1 cellular context compared by ENCODE assay signal in the genomic region with DNA sequence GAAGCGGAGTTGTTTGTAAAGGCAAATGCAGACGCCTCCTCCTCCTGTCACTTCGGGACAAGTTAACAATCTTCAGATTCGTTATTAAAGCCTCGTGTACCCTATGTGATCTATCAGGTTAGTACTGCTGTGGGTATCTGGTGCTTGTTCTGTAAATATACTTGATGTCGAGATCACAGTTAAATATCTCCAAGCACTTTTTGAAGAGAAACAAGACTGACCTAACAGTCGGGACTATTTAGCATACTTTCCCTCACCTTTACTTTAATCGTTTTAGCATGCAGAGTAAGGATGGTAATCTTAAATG.
TF ChIP-seq lines count a peak whose summit lies in the region.

No MANE protein-coding gene starts in this region.

TF ChIP-seq in H1, 55 proteins besides CTCF, POLR2A, EP300 and RAD21:
- TF ChIP-seq, protein P1, sequence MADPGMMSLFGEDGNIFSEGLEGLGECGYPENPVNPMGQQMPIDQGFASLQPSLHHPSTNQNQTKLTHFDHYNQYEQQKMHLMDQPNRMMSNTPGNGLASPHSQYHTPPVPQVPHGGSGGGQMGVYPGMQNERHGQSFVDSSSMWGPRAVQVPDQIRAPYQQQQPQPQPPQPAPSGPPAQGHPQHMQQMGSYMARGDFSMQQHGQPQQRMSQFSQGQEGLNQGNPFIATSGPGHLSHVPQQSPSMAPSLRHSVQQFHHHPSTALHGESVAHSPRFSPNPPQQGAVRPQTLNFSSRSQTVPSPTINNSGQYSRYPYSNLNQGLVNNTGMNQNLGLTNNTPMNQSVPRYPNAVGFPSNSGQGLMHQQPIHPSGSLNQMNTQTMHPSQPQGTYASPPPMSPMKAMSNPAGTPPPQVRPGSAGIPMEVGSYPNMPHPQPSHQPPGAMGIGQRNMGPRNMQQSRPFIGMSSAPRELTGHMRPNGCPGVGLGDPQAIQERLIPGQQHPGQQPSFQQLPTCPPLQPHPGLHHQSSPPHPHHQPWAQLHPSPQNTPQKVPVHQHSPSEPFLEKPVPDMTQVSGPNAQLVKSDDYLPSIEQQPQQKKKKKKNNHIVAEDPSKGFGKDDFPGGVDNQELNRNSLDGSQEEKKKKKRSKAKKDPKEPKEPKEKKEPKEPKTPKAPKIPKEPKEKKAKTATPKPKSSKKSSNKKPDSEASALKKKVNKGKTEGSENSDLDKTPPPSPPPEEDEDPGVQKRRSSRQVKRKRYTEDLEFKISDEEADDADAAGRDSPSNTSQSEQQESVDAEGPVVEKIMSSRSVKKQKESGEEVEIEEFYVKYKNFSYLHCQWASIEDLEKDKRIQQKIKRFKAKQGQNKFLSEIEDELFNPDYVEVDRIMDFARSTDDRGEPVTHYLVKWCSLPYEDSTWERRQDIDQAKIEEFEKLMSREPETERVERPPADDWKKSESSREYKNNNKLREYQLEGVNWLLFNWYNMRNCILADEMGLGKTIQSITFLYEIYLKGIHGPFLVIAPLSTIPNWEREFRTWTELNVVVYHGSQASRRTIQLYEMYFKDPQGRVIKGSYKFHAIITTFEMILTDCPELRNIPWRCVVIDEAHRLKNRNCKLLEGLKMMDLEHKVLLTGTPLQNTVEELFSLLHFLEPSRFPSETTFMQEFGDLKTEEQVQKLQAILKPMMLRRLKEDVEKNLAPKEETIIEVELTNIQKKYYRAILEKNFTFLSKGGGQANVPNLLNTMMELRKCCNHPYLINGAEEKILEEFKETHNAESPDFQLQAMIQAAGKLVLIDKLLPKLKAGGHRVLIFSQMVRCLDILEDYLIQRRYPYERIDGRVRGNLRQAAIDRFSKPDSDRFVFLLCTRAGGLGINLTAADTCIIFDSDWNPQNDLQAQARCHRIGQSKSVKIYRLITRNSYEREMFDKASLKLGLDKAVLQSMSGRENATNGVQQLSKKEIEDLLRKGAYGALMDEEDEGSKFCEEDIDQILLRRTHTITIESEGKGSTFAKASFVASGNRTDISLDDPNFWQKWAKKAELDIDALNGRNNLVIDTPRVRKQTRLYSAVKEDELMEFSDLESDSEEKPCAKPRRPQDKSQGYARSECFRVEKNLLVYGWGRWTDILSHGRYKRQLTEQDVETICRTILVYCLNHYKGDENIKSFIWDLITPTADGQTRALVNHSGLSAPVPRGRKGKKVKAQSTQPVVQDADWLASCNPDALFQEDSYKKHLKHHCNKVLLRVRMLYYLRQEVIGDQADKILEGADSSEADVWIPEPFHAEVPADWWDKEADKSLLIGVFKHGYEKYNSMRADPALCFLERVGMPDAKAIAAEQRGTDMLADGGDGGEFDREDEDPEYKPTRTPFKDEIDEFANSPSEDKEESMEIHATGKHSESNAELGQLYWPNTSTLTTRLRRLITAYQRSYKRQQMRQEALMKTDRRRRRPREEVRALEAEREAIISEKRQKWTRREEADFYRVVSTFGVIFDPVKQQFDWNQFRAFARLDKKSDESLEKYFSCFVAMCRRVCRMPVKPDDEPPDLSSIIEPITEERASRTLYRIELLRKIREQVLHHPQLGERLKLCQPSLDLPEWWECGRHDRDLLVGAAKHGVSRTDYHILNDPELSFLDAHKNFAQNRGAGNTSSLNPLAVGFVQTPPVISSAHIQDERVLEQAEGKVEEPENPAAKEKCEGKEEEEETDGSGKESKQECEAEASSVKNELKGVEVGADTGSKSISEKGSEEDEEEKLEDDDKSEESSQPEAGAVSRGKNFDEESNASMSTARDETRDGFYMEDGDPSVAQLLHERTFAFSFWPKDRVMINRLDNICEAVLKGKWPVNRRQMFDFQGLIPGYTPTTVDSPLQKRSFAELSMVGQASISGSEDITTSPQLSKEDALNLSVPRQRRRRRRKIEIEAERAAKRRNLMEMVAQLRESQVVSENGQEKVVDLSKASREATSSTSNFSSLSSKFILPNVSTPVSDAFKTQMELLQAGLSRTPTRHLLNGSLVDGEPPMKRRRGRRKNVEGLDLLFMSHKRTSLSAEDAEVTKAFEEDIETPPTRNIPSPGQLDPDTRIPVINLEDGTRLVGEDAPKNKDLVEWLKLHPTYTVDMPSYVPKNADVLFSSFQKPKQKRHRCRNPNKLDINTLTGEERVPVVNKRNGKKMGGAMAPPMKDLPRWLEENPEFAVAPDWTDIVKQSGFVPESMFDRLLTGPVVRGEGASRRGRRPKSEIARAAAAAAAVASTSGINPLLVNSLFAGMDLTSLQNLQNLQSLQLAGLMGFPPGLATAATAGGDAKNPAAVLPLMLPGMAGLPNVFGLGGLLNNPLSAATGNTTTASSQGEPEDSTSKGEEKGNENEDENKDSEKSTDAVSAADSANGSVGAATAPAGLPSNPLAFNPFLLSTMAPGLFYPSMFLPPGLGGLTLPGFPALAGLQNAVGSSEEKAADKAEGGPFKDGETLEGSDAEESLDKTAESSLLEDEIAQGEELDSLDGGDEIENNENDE (IDR thresholded peaks at IDR 0.05; ENCODE audit: insufficient replicate concordance, low read length): no peak
- TF ChIP-seq RXRA (IDR thresholded peaks at IDR 0.05; ENCODE audit: insufficient read depth, low read depth, low read length) (no peak), GABPA (IDR thresholded peaks at IDR 0.05; ENCODE audit: borderline replicate concordance, insufficient read depth, low read length) (no peak)
